Comparison of ENCODE assay signal across 16 cellular contexts in the genomic region with DNA sequence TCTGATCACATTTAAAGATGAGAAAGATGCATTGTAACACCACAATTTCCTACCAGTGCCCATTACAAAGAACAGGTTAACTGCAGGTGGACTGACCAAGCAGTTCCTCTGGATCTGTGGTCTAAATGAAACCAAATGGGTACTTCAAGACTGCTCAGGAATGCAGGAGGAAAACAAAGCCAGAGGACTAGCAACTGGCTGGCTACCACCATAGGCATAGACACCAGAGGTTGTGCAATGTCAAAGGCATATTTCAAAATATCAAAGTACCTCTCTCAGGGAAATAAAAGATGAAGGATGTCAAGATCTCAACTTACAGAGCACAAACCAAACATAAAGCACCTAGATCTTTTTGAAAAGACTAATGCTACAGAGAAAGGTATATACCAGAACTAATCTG.
DNase-seq lines count a peak whose midpoint lies in the region; ATAC-seq and TF ChIP-seq lines count a peak whose summit lies in the region.
"Had no signal": no experiment of that assay in that cellular context is flagged by ENCODE, and none has a peak within 500 bp of the region (broad histone marks: within the 10 kb centered on the region; RNA-seq: fewer than 3 reads in every experiment).

No MANE protein-coding gene starts in this region.

- H3K4me1 ChIP-seq in GM23248 (ENCODE audit: insufficient read depth), result peaks cover 6% of the 10 kb centered on the region; the same call in 1 of the 2 replicates
- H3K4me1 ChIP-seq in CD8-positive, alpha-beta memory T cell (ENCODE audit: insufficient read depth, low read length), result no peaks in the 10 kb centered on the region
- H3K4me1 ChIP-seq: Caco-2, esophagus muscularis mucosa, right atrium auricular region, suprapubic skin had no signal

- H3K27me3 Mint-ChIP-seq in CD8-positive, alpha-beta memory T cell, result peaks cover 0 to 2% of the 10 kb centered on the region in 2 donors
- peaks cover 3% of the 10 kb centered on the region for H3K27me3 Mint-ChIP-seq in activated CD4-positive, alpha-beta memory T cell treated with anti-CD3 and anti-CD28 coated beads for 36 hours
- H3K27me3 Mint-ChIP-seq: central memory CD8-positive, alpha-beta T cell had no signal

- no peaks in the 10 kb centered on the region for H3K36me3 ChIP-seq in GM23248 (ENCODE audit: low read depth)
- no peaks in the 10 kb centered on the region for H3K36me3 ChIP-seq in CD8-positive, alpha-beta memory T cell (ENCODE audit: insufficient read depth, low read length)
- H3K36me3 ChIP-seq: esophagus muscularis mucosa, right atrium auricular region, suprapubic skin had no signal

- no peaks in the 10 kb centered on the region for H3K9me2 ChIP-seq in GM23248 (ENCODE audit: insufficient read depth)

- H3F3A ChIP-seq in GM23248 (ENCODE audit: insufficient read depth), result no peaks in the 10 kb centered on the region; the same call in 1 of the 2 replicates

- H3K27me3 ChIP-seq in GM23248 (replicated peaks; ENCODE audit: insufficient read depth), result no peaks in the 10 kb centered on the region
- H3K27me3 ChIP-seq in CD8-positive, alpha-beta memory T cell (ENCODE audit: insufficient read depth, low read length, poor library complexity, severe bottlenecking), result no peaks in the 10 kb centered on the region
- H3K27me3 ChIP-seq: esophagus muscularis mucosa, right atrium auricular region, suprapubic skin had no signal

- H3K79me2 ChIP-seq in GM23248 (ENCODE audit: insufficient read depth), result no peaks in the 10 kb centered on the region

- CTCF ChIA-PET in CD8-positive, alpha-beta memory T cell (lab: Charles Lee), result no interaction called here
- CTCF ChIA-PET in activated CD4-positive, alpha-beta memory T cell treated with anti-CD3 and anti-CD28 coated beads for 36 hours (lab: Charles Lee), result no interaction called here

- no peak overlapping the region for H3K27ac Mint-ChIP-seq in CD8-positive, alpha-beta memory T cell
- no peak overlapping the region for H3K27ac Mint-ChIP-seq in activated CD4-positive, alpha-beta memory T cell treated with anti-CD3 and anti-CD28 coated beads for 36 hours

- peaks cover 6 to 18% (median 13%) of the 10 kb centered on the region in 5 donors for H3K9me3 Mint-ChIP-seq in CD8-positive, alpha-beta memory T cell
- peaks cover 15% of the 10 kb centered on the region for H3K9me3 Mint-ChIP-seq in activated CD4-positive, alpha-beta memory T cell treated with anti-CD3 and anti-CD28 coated beads for 36 hours

- no peak overlapping the region for H3K4me3 Mint-ChIP-seq in CD8-positive, alpha-beta memory T cell
- no peak overlapping the region for H3K4me3 Mint-ChIP-seq in activated CD4-positive, alpha-beta memory T cell treated with anti-CD3 and anti-CD28 coated beads for 36 hours
- H3K4me3 Mint-ChIP-seq: central memory CD8-positive, alpha-beta T cell had no signal

- H3K4me3 ChIP-seq in GM23248 (no peak overlapping the region), fibroblast of villous mesenchyme (ENCODE audit: low read depth, low read length) (no peak overlapping the region)
- H3K4me3 ChIP-seq in CD8-positive, alpha-beta memory T cell (ENCODE audit: low read length), result no peak overlapping the region
- H3K4me3 ChIP-seq: esophagus muscularis mucosa, right atrium auricular region, suprapubic skin had no signal

- POLR2A ChIA-PET in CD8-positive, alpha-beta memory T cell (lab: Charles Lee), result no interaction called here
- POLR2A ChIA-PET in activated CD4-positive, alpha-beta memory T cell treated with anti-CD3 and anti-CD28 coated beads for 36 hours (lab: Charles Lee), result no interaction called here

- H2AFZ ChIP-seq in GM23248, result no peak overlapping the region

- H3K4me1 Mint-ChIP-seq in CD8-positive, alpha-beta memory T cell, result peaks cover 17 to 25% (median 23%) of the 10 kb centered on the region in 3 donors
- H3K4me1 Mint-ChIP-seq in activated CD4-positive, alpha-beta memory T cell treated with anti-CD3 and anti-CD28 coated beads for 36 hours (ENCODE audit: low read depth), result peaks cover 15% of the 10 kb centered on the region

- no peak for ATAC-seq in HG03571 (IDR thresholded peaks at IDR 0.05; ENCODE audit: unreplicated experiment)

- in situ Hi-C loops in GM23248 (cut with MboI), result no loop called here

- intact Hi-C loops in activated CD4-positive, alpha-beta memory T cell treated with anti-CD3 and anti-CD28 coated beads for 36 hours (cut with micrococcal nuclease), result loop anchor here (10.0 kb wide), 1 partner anchor 455 kb away; no protein-coding TSS in a partner anchor

- H3K9me3 ChIP-seq in GM23248 (ENCODE audit: low read depth), result no peaks in the 10 kb centered on the region
- H3K9me3 ChIP-seq in CD8-positive, alpha-beta memory T cell (ENCODE audit: low read length), result no peaks in the 10 kb centered on the region
- H3K9me3 ChIP-seq: Caco-2 had no signal

- H3K27ac ChIP-seq in GM23248, result no peak overlapping the region
- no peak overlapping the region for H3K27ac ChIP-seq in CD8-positive, alpha-beta memory T cell (ENCODE audit: low read depth, low read length)
- H3K27ac ChIP-seq: esophagus muscularis mucosa, right atrium auricular region, suprapubic skin had no signal

- DNase-seq in AG08395 (ENCODE audit: low spot score) (peak; percentile 23), GM23248 (peak; percentile 44), OCI-M1 (lab: John Stamatoyannopoulos, UW) (peak; percentile 22), fibroblast of villous mesenchyme (ENCODE audit: low read depth) (peak; percentile 8), COLO668 (lab: John Stamatoyannopoulos, UW; ENCODE audit: unreplicated experiment) (no peak)
- DNase-seq in CD8-positive, alpha-beta memory T cell, result no peak
- DNase-seq in activated CD4-positive, alpha-beta memory T cell treated with anti-CD3 and anti-CD28 coated beads for 36 hours, result no peak
- DNase-seq: activated gamma-delta T cell; Caco-2; NCI-H446; stimulated activated CD4-positive, alpha-beta T cell treated with anti-CD3 and anti-CD28 coated beads, Interleukin-15, amount 100 ng/mL, for 24 hours had no signal

- peaks cover 0 to 29% (median 1%) of the 10 kb centered on the region in 3 donors for H3K36me3 Mint-ChIP-seq in CD8-positive, alpha-beta memory T cell
- peaks cover 12% of the 10 kb centered on the region for H3K36me3 Mint-ChIP-seq in activated CD4-positive, alpha-beta memory T cell treated with anti-CD3 and anti-CD28 coated beads for 36 hours

- H3K9ac ChIP-seq in GM23248, result no peak overlapping the region

- no peak overlapping the region for H3K4me2 ChIP-seq in GM23248 (ENCODE audit: unreplicated experiment)

- H4K20me1 ChIP-seq in GM23248 (ENCODE audit: insufficient read depth), result no peaks in the 10 kb centered on the region

- TF ChIP-seq CTCF in fibroblast of villous mesenchyme (IDR thresholded peaks at IDR 0.05; ENCODE audit: insufficient read depth, low read depth, low read length), result no peak

Comparison
In these comparisons a context has a peak if more than half of its experiments do, and no peak if none do; other contexts are left out.
1. DNase-seq: peak in AG08395 (single experiment), GM23248 (single experiment), OCI-M1 (single experiment) and fibroblast of villous mesenchyme (single experiment); none in CD8-positive, alpha-beta memory T cell (0 of 5), activated CD4-positive, alpha-beta memory T cell treated with anti-CD3 and anti-CD28 coated beads for 36 hours (single experiment) and COLO668 (single experiment).